In the genomic region with DNA sequence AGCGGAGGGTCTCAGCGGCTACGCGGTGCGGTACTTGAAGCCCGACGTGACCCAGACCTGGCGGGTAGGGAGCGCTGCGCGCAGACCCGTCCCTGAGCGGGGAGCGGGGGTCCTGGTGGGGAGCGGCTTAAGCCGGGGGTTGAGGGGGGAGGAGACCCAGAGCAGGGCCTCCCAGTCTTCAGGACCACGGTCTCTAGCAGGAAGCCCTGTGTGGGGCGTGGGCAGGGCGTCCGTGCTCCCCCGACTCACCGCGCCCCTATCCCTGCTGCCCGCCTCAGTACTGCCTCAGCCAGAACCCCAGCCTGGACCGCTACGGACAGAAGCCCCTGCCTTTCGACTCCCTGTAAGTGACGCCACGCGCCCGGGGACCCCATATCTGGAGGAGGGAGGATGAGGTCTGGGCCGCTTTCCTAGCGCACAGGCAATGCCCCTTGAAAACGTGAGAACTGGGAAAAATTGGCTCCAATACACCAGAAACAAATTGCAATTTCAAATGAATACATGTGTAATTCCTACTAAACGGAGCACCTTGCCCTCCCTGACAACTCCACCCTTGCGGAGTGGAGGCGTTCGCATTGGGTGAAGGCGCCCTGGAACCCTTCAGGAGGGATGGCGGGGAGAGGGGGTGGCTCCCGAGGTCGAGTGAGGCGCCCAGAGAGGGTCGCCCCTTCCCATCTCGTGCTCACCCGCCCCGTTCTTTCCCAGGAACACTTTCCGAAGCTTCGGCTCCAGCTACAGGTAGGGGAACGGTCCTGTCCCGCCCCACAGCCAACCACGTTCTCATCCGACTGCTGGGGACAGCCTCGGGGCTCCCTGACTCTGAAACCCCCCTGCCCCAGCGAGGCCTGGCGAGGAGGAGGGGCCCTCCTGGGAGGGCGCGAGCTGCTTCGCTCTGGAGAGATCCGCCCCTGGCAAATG, we compare ENCODE assay signal across 8 cellular contexts. TPM values are rescaled to one million over a fixed set of nuclear protein-coding genes. Genes with fewer than 3 reads are reported as not detected.
A peak's percentile ranks its signal among the peaks of the same experiment; 100 is the strongest.
DNase-seq lines count a peak whose midpoint lies in the region; TF ChIP-seq lines count a peak whose summit lies in the region.

No MANE protein-coding gene starts in this region.

- no peak overlapping the region for H3K9ac ChIP-seq in trophoblast cell (ENCODE audit: low read length)

- no peak overlapping the region for H2BK5ac ChIP-seq in trophoblast cell (ENCODE audit: low read depth, low read length, poor library complexity)

- no peak overlapping the region for H2BK120ac ChIP-seq in trophoblast cell (ENCODE audit: insufficient read depth, low read length, poor library complexity)

- H2AK5ac ChIP-seq in trophoblast cell (ENCODE audit: low read length) = no peak overlapping the region

- H3K36me3 ChIP-seq in Peyer's patch (no peaks in the 10 kb centered on the region), trophoblast cell (ENCODE audit: control insufficient read depth in 1 of 2, insufficient read depth in 2 of 2, low read length in 2 of 2) (no peaks in the 10 kb centered on the region)

- H2AFZ ChIP-seq in trophoblast cell (ENCODE audit: insufficient read depth, low read length, poor library complexity) = no peak overlapping the region

- WGBS in trophoblast cell (ENCODE audit: extremely low coverage, insufficient coverage, insufficient read length) = no CpG with 5 or more reads among the region's 60 CpGs

- peaks cover 5 to 9% (median 7%) of the 10 kb centered on the region in 4 donors for H3K4me1 ChIP-seq in Peyer's patch
- H3K4me1 ChIP-seq in trophoblast cell (ENCODE audit: control insufficient read depth in 1 of 2, insufficient read depth in 2 of 2, low read length in 2 of 2) = peaks cover 12 to 14% of the 10 kb centered on the region in 2 experiments

- H3K9me3 ChIP-seq in Peyer's patch = peaks cover 0 to 4% (median 0%) of the 10 kb centered on the region in 4 donors
- peaks cover 3% of the 10 kb centered on the region for H3K9me3 ChIP-seq in trophoblast cell (ENCODE audit: insufficient read depth, low read depth, low read length)

- no peak for TF ChIP-seq CTCF in Peyer's patch (IDR thresholded peaks at IDR 0.05)
- TF ChIP-seq CTCF in foreskin fibroblast (IDR thresholded peaks at IDR 0.05; ENCODE audit: low read depth, low read length) = no peak

- no peaks in the 10 kb centered on the region for H3K79me2 ChIP-seq in trophoblast cell (ENCODE audit: control insufficient read depth, insufficient read depth, low read length, poor library complexity)

- H3K4me3 ChIP-seq in Peyer's patch (peak overlapping the region; percentile 42 to 61 (median 58)), foreskin fibroblast (ENCODE audit: low read depth in 1 of 2, low read length in 2 of 2) (peak overlapping the region; percentile 42 to 48), trophoblast cell (ENCODE audit: low read depth, low read length) (peak overlapping the region; percentile 39)

- H3K27ac ChIP-seq in Peyer's patch (peak overlapping the region in 3 of 4 donors; percentile 14 to 62 (median 47)), trophoblast cell (ENCODE audit: low read depth, low read length) (no peak overlapping the region)

- TF ChIP-seq POLR2A in Peyer's patch (IDR thresholded peaks at IDR 0.05) = no peak

- H4K91ac ChIP-seq in trophoblast cell (ENCODE audit: low read depth, low read length) = no peak overlapping the region

- H4K8ac ChIP-seq in trophoblast cell (ENCODE audit: low read depth, low read length) = no peak overlapping the region

- H4K12ac ChIP-seq in trophoblast cell (ENCODE audit: low read depth, low read length) = no peak overlapping the region

- H3K79me1 ChIP-seq in trophoblast cell (ENCODE audit: low read length) = no peaks in the 10 kb centered on the region

- H3K27me3 ChIP-seq in Peyer's patch (no peaks in the 10 kb centered on the region), trophoblast cell (ENCODE audit: insufficient read depth, low read length) (peaks cover 20% of the 10 kb centered on the region)

- H3K23ac ChIP-seq in trophoblast cell (ENCODE audit: low read length) = no peak overlapping the region

- DNase-seq in GM19238 (ENCODE audit: insufficient read length, low spot score) (peak; percentile 40), Peyer's patch (peak in 2 of 3 donors; percentile 20 to 41), foreskin fibroblast (peak in 1 of 2 donors; percentile 27), trophoblast cell (peak in 1 of 2 donors; percentile 32), SIG-M5 (lab: John Stamatoyannopoulos, UW) (no peak), HK-2 (ENCODE audit: unreplicated experiment) (no peak), DMS153 treated with DMSO at 0.1 percent for 48 hours (lab: John Stamatoyannopoulos, UW; ENCODE audit: unreplicated experiment) (no peak), cerebellar nuclear complex (lab: John Stamatoyannopoulos, UW) (no peak)

- H3K4ac ChIP-seq in trophoblast cell (ENCODE audit: low read depth, low read length) = no peak overlapping the region

- H2BK12ac ChIP-seq in trophoblast cell (ENCODE audit: low read length) = no peak overlapping the region

- no peak overlapping the region for H3K14ac ChIP-seq in trophoblast cell (ENCODE audit: low read length)

- no peak overlapping the region for H3K18ac ChIP-seq in trophoblast cell (ENCODE audit: low read length)

- peak overlapping the region; percentile 68 for H3K4me2 ChIP-seq in trophoblast cell (ENCODE audit: low read length)

RNA-seq across cellular contexts. Expression of a gene that starts 14.5 kb away (rescaled TPM):
- total RNA-seq in Peyer's patch = 1 to 10 TPM in 2 of 4 donors, not detected in 2; 1.1 to 2.8 TPM
- polyA plus RNA-seq in trophoblast cell (2013) = 0.11 and 0.12 TPM in 2 replicates

RNA-seq across cellular contexts. Expression of a gene that starts 15.0 kb away (rescaled TPM):
- total RNA-seq in Peyer's patch = 10 to 100 TPM in 2 of 4 donors, 1 to 10 TPM in 2; 3.3 to 12.1 (median 8.4) TPM
- 5.7 and 6.8 TPM in 2 replicates for polyA plus RNA-seq in trophoblast cell (2013)

RNA-seq across cellular contexts. Expression of a gene that starts 15.7 kb away (rescaled TPM):
- 10 to 100 TPM; 25.6 to 80.0 (median 42.7) TPM for total RNA-seq in Peyer's patch
- 36.6 and 37.1 TPM in 2 replicates for polyA plus RNA-seq in trophoblast cell (2013)

RNA-seq across cellular contexts. Expression of a gene that starts 40.1 kb away (rescaled TPM):
- 100 to 1,000 TPM in 3 of 4 donors, 10 to 100 TPM in 1; 13.2 to 142 (median 134) TPM for total RNA-seq in Peyer's patch
- polyA plus RNA-seq in trophoblast cell (2013) = 95.1 and 106 TPM in 2 replicates

Comparison
In these comparisons a context has a peak if more than half of its experiments do, and no peak if none do; other contexts are left out.
1. DNase-seq: peak in GM19238 (single experiment) and Peyer's patch (2 of 3); none in SIG-M5 (single experiment), HK-2 (single experiment), DMS153 treated with DMSO at 0.1 percent for 48 hours (single experiment) and cerebellar nuclear complex (0 of 2).
2. Peak in every context shown above with its lines, with median percentiles within 50 percentile points of each other: H3K4me3 ChIP-seq.